In the genomic region with DNA sequence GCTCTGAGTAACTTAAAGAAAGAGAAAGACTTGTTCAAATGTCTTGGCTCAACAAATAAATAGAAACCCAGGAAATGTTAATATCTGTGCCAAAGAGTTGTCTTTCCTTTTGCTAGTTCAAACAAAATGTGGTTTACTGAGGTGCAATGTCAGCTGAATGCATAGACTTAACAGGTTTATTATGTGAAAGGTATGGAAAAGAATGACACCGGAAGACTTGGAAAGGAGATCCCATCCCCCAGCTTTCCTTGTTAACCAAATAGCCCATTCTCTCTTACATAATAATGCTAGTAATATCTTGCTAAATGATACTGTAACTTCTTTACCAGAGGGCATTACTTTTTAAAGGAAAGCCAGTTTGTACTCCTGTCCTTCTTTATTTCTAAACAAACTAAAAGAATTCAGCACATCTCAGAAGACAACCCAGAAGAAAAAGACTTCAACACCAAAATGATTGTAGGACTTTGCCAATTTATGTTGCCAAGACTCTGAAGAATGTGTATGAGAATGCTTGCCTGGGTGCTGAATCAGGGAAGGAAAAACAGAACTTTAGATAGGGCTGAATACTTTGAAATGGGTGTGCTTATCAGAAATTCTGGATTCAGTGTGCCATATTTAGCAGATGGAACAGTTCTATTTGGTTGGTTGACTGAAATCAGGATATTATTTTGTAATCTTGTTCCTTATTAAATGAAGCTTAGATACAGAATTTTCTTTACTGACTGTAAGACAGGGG, we compare ENCODE assay signal across 2 cellular contexts.
TF ChIP-seq lines count a peak whose summit lies in the region.

No MANE protein-coding gene starts in this region.

TF ChIP-seq in GM23338, 12 proteins besides CTCF, POLR2A, EP300 and RAD21:
- TF ChIP-seq CREB1 (CRISPR knock-in tag; IDR thresholded peaks at IDR 0.05; ENCODE audit: low read depth) (no peak), NANOG (IDR thresholded peaks at IDR 0.05; ENCODE audit: borderline replicate concordance) (peak; percentile 29; the same call in 1 of the 2 replicates)

TF ChIP-seq in H1, 55 proteins besides CTCF, POLR2A, EP300 and RAD21:
- no peak for TF ChIP-seq CBX8 (IDR thresholded peaks at IDR 0.05; ENCODE audit: borderline replicate concordance, low read depth, low read length)
- TF ChIP-seq E2F6 (IDR thresholded peaks at IDR 0.05), result no peak
- no peak for TF ChIP-seq SIX5 (IDR thresholded peaks at IDR 0.05; ENCODE audit: low read depth, low read length)
- no peak for TF ChIP-seq RNF2 (IDR thresholded peaks at IDR 0.05; ENCODE audit: borderline replicate concordance, low read depth, low read length, missing control alignments, poor library complexity, severe bottlenecking)
